1 cellular context compared by ENCODE assay signal in genomic region chr21:41350436-41351155, GRCh38.
TF ChIP-seq lines count a peak whose summit lies in the region.

No MANE protein-coding gene starts in this region.

TF ChIP-seq in H1, 55 proteins besides CTCF, POLR2A, EP300 and RAD21:
- no peak for TF ChIP-seq BRCA1 (IDR thresholded peaks at IDR 0.05; ENCODE audit: low read depth, low read length)
- TF ChIP-seq CBX8 (IDR thresholded peaks at IDR 0.05; ENCODE audit: borderline replicate concordance, low read depth, low read length): no peak
